Comparison of ENCODE assay signal across 1 cellular context in genomic region chr16:86048882-86049585, GRCh38.
TF ChIP-seq lines count a peak whose summit lies in the region.

No MANE protein-coding gene starts in this region.

TF ChIP-seq in GM23338, 12 proteins besides CTCF, POLR2A, EP300 and RAD21 (continued from another document):
- no peak for TF ChIP-seq REST (IDR thresholded peaks at IDR 0.05; ENCODE audit: unreplicated experiment)
